In genomic region chr7:98312201-98312600, GRCh38 we compare ENCODE assay signal across 22 cellular contexts. TPM values are rescaled to one million over a fixed set of nuclear protein-coding genes. Genes with fewer than 3 reads are reported as not detected.
DNase-seq lines count a peak whose midpoint lies in the region; ATAC-seq, FAIRE-seq and TF ChIP-seq lines count a peak whose summit lies in the region.
"Had no signal": no experiment of that assay in that cellular context is flagged by ENCODE, and none has a peak within 500 bp of the region (broad histone marks: within the 10 kb centered on the region; RNA-seq: fewer than 3 reads in every experiment).

No MANE protein-coding gene starts in this region.

- CTCF ChIA-PET in K562 (lab: Yijun Ruan, JAX; ENCODE audit: low intra/inter-chr PET ratio) = no interaction called here

- in situ Hi-C loops in K562 (cut with MboI) = no loop called here

- H3K36me3 Mint-ChIP-seq in progenitor cell of endocrine pancreas (ENCODE audit: insufficient read depth) = peaks cover 42% of the 10 kb centered on the region
- H3K36me3 Mint-ChIP-seq: IgD-negative memory B cell had no signal

- ATAC-seq in K562 = peak; percentile 50

- no peak overlapping the region for H3K4me2 ChIP-seq in K562 (ENCODE audit: insufficient read depth, low read length)

- no peak for TF ChIP-seq RAD21 in K562 (CRISPR knock-in tag; conservative IDR thresholded peaks at IDR 0.05 in 1 of 2, IDR thresholded peaks at IDR 0.05 in 1 of 2)

- no peak for TF ChIP-seq CTCF in D721Med (IDR thresholded peaks at IDR 0.05; ENCODE audit: insufficient read depth, missing control alignments)
- TF ChIP-seq CTCF in K562 (IDR thresholded peaks at IDR 0.05 in 2 of 3, conservative IDR thresholded peaks at IDR 0.05 in 1 of 3; ENCODE audit: insufficient read depth in 2 of 3, low read depth in 1 of 3, low read length in 3 of 3) = no peak
- TF ChIP-seq CTCF in progenitor cell of endocrine pancreas (IDR thresholded peaks at IDR 0.05; ENCODE audit: unreplicated experiment) = no peak

- no peaks in the 10 kb centered on the region for H3K4me1 Mint-ChIP-seq in progenitor cell of endocrine pancreas (ENCODE audit: low read depth)
- H3K4me1 Mint-ChIP-seq: CD8-positive, alpha-beta memory T cell had no signal

- peak; percentile 53 for FAIRE-seq in D721Med (lab: Jason Lieb, UNC)
- FAIRE-seq in K562 (lab: Jason Lieb, UNC) = no peak

- peaks cover 2% of the 10 kb centered on the region; the same call in 1 of the 2 replicates for H3K9me3 ChIP-seq in K562 (replicated peaks; ENCODE audit: control insufficient read depth, insufficient read depth, low read depth, low read length)
- H3K9me3 ChIP-seq: MG63, Peyer's patch had no signal

- H3K27ac Mint-ChIP-seq in progenitor cell of endocrine pancreas = peak overlapping the region; percentile 5
- H3K27ac Mint-ChIP-seq: CD8-positive, alpha-beta memory T cell had no signal

- H3K4me3 Mint-ChIP-seq in progenitor cell of endocrine pancreas (ENCODE audit: low read depth) = no peak overlapping the region
- H3K4me3 Mint-ChIP-seq: CD8-positive, alpha-beta memory T cell; IgD-negative memory B cell had no signal

- peaks cover 8% of the 10 kb centered on the region for H3K9me3 Mint-ChIP-seq in progenitor cell of endocrine pancreas (ENCODE audit: low read depth)
- H3K9me3 Mint-ChIP-seq: IgD-negative memory B cell had no signal

- H2AFZ ChIP-seq in K562 (ENCODE audit: low read depth, low read length) = no peak overlapping the region

- peaks cover 9% of the 10 kb centered on the region for H4K20me1 ChIP-seq in K562 (replicated peaks; ENCODE audit: control insufficient read depth, insufficient read depth, low read length)

- DNase-seq in NCI-H82 (lab: John Stamatoyannopoulos, UW) (peak; percentile 20), NCI-H82 treated with DMSO at 0.1 percent for 48 hours (lab: John Stamatoyannopoulos, UW; ENCODE audit: unreplicated experiment) (no peak), D721Med (ENCODE audit: insufficient read length, low spot score) (peak; percentile 82), K562 (ENCODE audit: extremely low read depth in 1 of 4, low spot score in 3 of 4) (no peak), progenitor cell of endocrine pancreas (ENCODE audit: low spot score, unreplicated experiment) (no peak), medulla oblongata (ENCODE audit: extremely low spot score) (no peak), activated gamma-delta T cell (lab: John Stamatoyannopoulos, UW) (no peak), KG1 (lab: John Stamatoyannopoulos, UW) (no peak)
- DNase-seq: ACHN; C1 segment of cervical spinal cord; CD8-positive, alpha-beta memory T cell; DMS79; Kasumi-1; MG63; NCI-H1048; NCI-H1417 treated with DMSO at 0.1 percent for 48 hours; NCI-H187 treated with DMSO at 0.1 percent for 48 hours; NCI-H69; NK-92 treated with Interleukin-12 subunit alpha and Interleukin-12 subunit beta, amount 100 ng/mL, for 24 hours; Peyer's patch had no signal

- no peak overlapping the region for H3K9ac ChIP-seq in K562 (ENCODE audit: insufficient read depth in 1 of 2, low read depth in 2 of 2, low read length in 2 of 2)

- no peak overlapping the region for H3K4me3 ChIP-seq in K562
- H3K4me3 ChIP-seq: MG63, Peyer's patch had no signal

- H3K79me2 ChIP-seq in K562 (ENCODE audit: control insufficient read depth, insufficient read depth, low read length) = no peaks in the 10 kb centered on the region

- intact Hi-C loops in K562 (cut with micrococcal nuclease) = no loop called here

- TF ChIP-seq EP300 in K562 (IDR thresholded peaks at IDR 0.05; ENCODE audit: low read length) = no peak

- BruUV-seq in K562 (replicated peaks; lab: Mats Ljungman, UMichigan) = no TSS peak

- no peaks in the 10 kb centered on the region for H3K27me3 Mint-ChIP-seq in progenitor cell of endocrine pancreas
- H3K27me3 Mint-ChIP-seq: CD8-positive, alpha-beta memory T cell had no signal

- POLR2A ChIA-PET in K562 (lab: Yijun Ruan, JAX) = interaction anchor here (0.6 to 1.4 kb wide), 3 partner anchors 10 to 585 kb away, joined by 3 to 4 read pairs (median 3); no protein-coding TSS in a partner anchor

- H3K4me1 ChIP-seq in K562 (replicated peaks in 1 of 2; ENCODE audit: control insufficient read depth in 2 of 2, insufficient read depth in 2 of 2, low read length in 2 of 2) = peaks cover 5% of the 10 kb centered on the region in 2 experiments; a peak in 3 of 5 replicates
- H3K4me1 ChIP-seq: Peyer's patch had no signal

- peaks cover 37% of the 10 kb centered on the region for H3K36me3 ChIP-seq in K562 (ENCODE audit: control insufficient read depth, insufficient read depth, low read length)
- H3K36me3 ChIP-seq: MG63 had no signal

- H3K9me1 ChIP-seq in K562 (ENCODE audit: control insufficient read depth, insufficient read depth, low read length) = no peaks in the 10 kb centered on the region

- 15% methylated on average over 7 of the region's 7 CpGs for whole genome bisulfite sequencing in K562 (ENCODE audit: insufficient coverage, low coverage, missing lambda C conversion rate)

- no peak for TF ChIP-seq POLR2A in K562 (conservative IDR thresholded peaks at IDR 0.05)

- H3K27ac ChIP-seq in K562 (ENCODE audit: extremely low read depth, low read depth, low read length) = no peak overlapping the region
- H3K27ac ChIP-seq: 22Rv1, Peyer's patch had no signal

- H3K27me3 ChIP-seq in K562 (ENCODE audit: control insufficient read depth in 2 of 2, insufficient read depth in 2 of 2, low read length in 2 of 2) = peaks cover 2 to 16% of the 10 kb centered on the region in 2 experiments; a peak in 2 of 5 replicates
- H3K27me3 ChIP-seq: MG63, Peyer's patch had no signal

TF ChIP-seq in K562, 482 proteins besides CTCF, POLR2A, EP300 and RAD21:
- TF ChIP-seq JUND (IDR thresholded peaks at IDR 0.05; ENCODE audit: borderline replicate concordance, low read depth, low read length) = peak; percentile 27; the same call in 1 of the 2 replicates
- TF ChIP-seq JUND (tag; IDR thresholded peaks at IDR 0.05; ENCODE audit: borderline replicate concordance, low read depth, low read length) = no peak
- peak; percentile 8; the same call in 1 of the 2 replicates for TF ChIP-seq JUN (IDR thresholded peaks at IDR 0.05; ENCODE audit: borderline replicate concordance, low read depth, low read length)
- no peak for TF ChIP-seq JUN (CRISPR knock-in tag; IDR thresholded peaks at IDR 0.05; ENCODE audit: borderline replicate concordance)
- no peak for TF ChIP-seq ZKSCAN8 (CRISPR knock-in tag; IDR thresholded peaks at IDR 0.05)
- no peak for TF ChIP-seq RBM15 (IDR thresholded peaks at IDR 0.05; ENCODE audit: insufficient read depth, low read length)
- TF ChIP-seq CREM (IDR thresholded peaks at IDR 0.05; ENCODE audit: low read depth) = peak; percentile 30; the same call in 1 of the 2 replicates
- peak; percentile 48; the same call in 1 of the 2 replicates for TF ChIP-seq ATF7 (IDR thresholded peaks at IDR 0.05)

RNA-seq across cellular contexts. Expression of gene BRI3, which starts 30.7 kb away (rescaled TPM):
- 12.6 and 25.0 TPM in 2 replicates for total RNA-seq in K562 (2011; cell fraction: chromatin; rRNA removed; ENCODE audit: low replicate concordance)
- total RNA-seq in K562 (2011; cell fraction: nucleolus; rRNA removed) = 16.4 and 20.8 TPM in 2 replicates
- total RNA-seq in K562 (2011; cell fraction: nucleoplasm; rRNA removed) = 21.3 and 23.7 TPM in 2 replicates
- total RNA-seq in K562 (2014; rRNA removed) = 9.9 and 10.7 TPM in 2 replicates
- 11.9 and 21.6 TPM in 2 replicates for total RNA-seq in K562 (2014; rRNA removed; fragmentation: Illumina TruSeq; extraction: Trizol)
- total RNA-seq in K562 (2015; rRNA removed; fragmentation: Illumina TruSeq; extraction: Trizol) = 29.1 and 29.8 TPM in 2 replicates
- total RNA-seq in K562 (2021) = 55.1 and 57.4 TPM in 2 replicates
- polyA plus RNA-seq in K562 (2011; rRNA removed) = 18.6 and 21.3 TPM in 2 replicates
- 24.1 and 28.7 TPM in 2 replicates for polyA plus RNA-seq in K562 (2011; cell fraction: cytosol; rRNA removed)
- polyA plus RNA-seq in K562 (2011; cell fraction: nucleus; rRNA removed) = 16.2 and 18.7 TPM in 2 replicates
- 46.4 and 129 TPM in 2 replicates for polyA plus RNA-seq in K562 (2012)
- polyA plus RNA-seq in K562 (2014; fragmentation: Illumina TruSeq; extraction: Trizol) = 16.9 and 26.0 TPM in 2 replicates
- 1 to 10 TPM; 4.3 to 5.7 TPM for polyA plus RNA-seq in K562 (2014; fragmentation: Nextera tagmentation; extraction: Ambion mirVana)
- polyA plus RNA-seq in K562 (2014; rRNA removed) = 23.1 and 39.8 TPM in 2 replicates
- polyA minus RNA-seq in K562 (2011; rRNA and poly(A)+ RNA removed) = 8.9 and 9.1 TPM in 2 replicates
- polyA minus RNA-seq in K562 (2011; cell fraction: cytosol; rRNA and poly(A)+ RNA removed) = 8.2 and 13.9 TPM in 2 replicates
- polyA minus RNA-seq in K562 (2011; cell fraction: nucleus; rRNA and poly(A)+ RNA removed) = 9.2 and 11.0 TPM in 2 replicates
- 124 and 125 TPM in 2 replicates for total RNA-seq in progenitor cell of endocrine pancreas

Comparison
In these comparisons a context has a peak if more than half of its experiments do, and no peak if none do; other contexts are left out.
1. DNase-seq: peak in NCI-H82 (single experiment) and D721Med (single experiment); none in NCI-H82 treated with DMSO at 0.1 percent for 48 hours (single experiment), K562 (0 of 4), progenitor cell of endocrine pancreas (single experiment), medulla oblongata (single experiment), activated gamma-delta T cell (single experiment) and KG1 (single experiment).